ENCODE assay signal across 19 cellular contexts in the genomic region with DNA sequence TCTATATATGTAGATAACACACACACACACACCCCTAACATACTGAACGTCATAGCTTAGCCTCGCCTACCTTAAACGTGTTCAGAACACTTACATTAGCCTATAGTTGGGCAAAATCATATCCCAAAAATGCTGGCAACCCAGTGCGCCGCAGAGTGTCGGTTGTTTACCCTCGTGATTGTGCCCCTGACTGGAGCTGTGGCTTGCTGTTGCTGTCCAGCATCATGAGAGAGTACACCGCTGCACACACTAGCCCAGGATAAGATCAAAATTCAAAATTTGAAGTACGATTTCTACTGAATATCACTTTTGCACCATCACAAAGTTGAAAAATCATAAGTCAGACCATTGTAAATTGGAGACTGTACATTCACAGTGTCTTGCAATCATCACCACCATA.
A peak's percentile ranks its signal among the peaks of the same experiment; 100 is the strongest.
DNase-seq lines count a peak whose midpoint lies in the region; ATAC-seq and TF ChIP-seq lines count a peak whose summit lies in the region.
"Had no signal": no experiment of that assay in that cellular context is flagged by ENCODE, and none has a peak within 500 bp of the region (broad histone marks: within the 10 kb centered on the region; RNA-seq: fewer than 3 reads in every experiment).

No MANE protein-coding gene starts in this region.

- no peak overlapping the region for H3K27ac ChIP-seq in CD8-positive, alpha-beta T cell (ENCODE audit: low read depth, low read length)
- no peak overlapping the region for H3K27ac ChIP-seq in left ventricle myocardium inferior (replicated peaks)

- H3K4me3 Mint-ChIP-seq in Calu3 (ENCODE audit: low read depth, unreplicated experiment) (no peak overlapping the region), neural crest cell (no peak overlapping the region)
- no peak overlapping the region for H3K4me3 Mint-ChIP-seq in CD8-positive, alpha-beta T cell
- H3K4me3 Mint-ChIP-seq: CD4-positive, alpha-beta memory T cell; GM23338; H9; HFFc6 had no signal

- H3K27ac Mint-ChIP-seq in Calu3 (ENCODE audit: unreplicated experiment) = peak overlapping the region; percentile 87
- H3K27ac Mint-ChIP-seq in neural crest cell (ENCODE audit: unreplicated experiment) = peak overlapping the region; percentile 38
- H3K27ac Mint-ChIP-seq in CD8-positive, alpha-beta T cell = no peak overlapping the region
- H3K27ac Mint-ChIP-seq: CD4-positive, alpha-beta memory T cell; GM23338; H9; HFFc6 had no signal

- TF ChIP-seq CTCF in Calu3 (IDR thresholded peaks at IDR 0.05; ENCODE audit: unreplicated experiment) (no peak), neural crest cell (conservative IDR thresholded peaks at IDR 0.05) (no peak), left ventricle myocardium inferior (IDR thresholded peaks at IDR 0.05; ENCODE audit: borderline replicate concordance) (no peak)
- no peak for TF ChIP-seq CTCF in CD8-positive, alpha-beta T cell (IDR thresholded peaks at IDR 0.05)

- no TSS peak for BruUV-seq in Calu3 (replicated peaks; lab: Mats Ljungman, UMichigan)

- H3K9me3 Mint-ChIP-seq in Calu3 (ENCODE audit: low read depth, unreplicated experiment) (no peaks in the 10 kb centered on the region), neural crest cell (no peaks in the 10 kb centered on the region)
- no peaks in the 10 kb centered on the region for H3K9me3 Mint-ChIP-seq in CD8-positive, alpha-beta T cell
- H3K9me3 Mint-ChIP-seq: CD4-positive, alpha-beta memory T cell; GM23338; H9 had no signal

- no peak for DNase-seq in Calu3
- peak; percentile 6 for DNase-seq in ecto neural progenitor cell (ENCODE audit: low spot score)
- DNase-seq in neural crest cell (ENCODE audit: low read depth, low spot score) = no peak
- no peak for DNase-seq in inferior parietal cortex (ENCODE audit: extremely low spot score)
- DNase-seq in CD8-positive, alpha-beta T cell = no peak
- no peak for DNase-seq in left ventricle myocardium inferior
- DNase-seq: 8988T; C1 segment of cervical spinal cord; Caco-2; CD4-positive, alpha-beta memory T cell; DMS 273 treated with DMSO at 0.1 percent for 48 hours; DMS79; EL; GDM1; H9; HFFc6 had no signal

- no peaks in the 10 kb centered on the region for H3K36me3 ChIP-seq in CD8-positive, alpha-beta T cell (ENCODE audit: insufficient read depth, low read length)
- no peaks in the 10 kb centered on the region for H3K36me3 ChIP-seq in left ventricle myocardium inferior

- no peak for ATAC-seq in CD8-positive, alpha-beta T cell
- ATAC-seq: GM12878, GM23338, HCT116 had no signal

- H3K4me1 ChIP-seq in CD8-positive, alpha-beta T cell (ENCODE audit: insufficient read depth, low read length) = no peaks in the 10 kb centered on the region
- peaks cover 21% of the 10 kb centered on the region for H3K4me1 ChIP-seq in left ventricle myocardium inferior

- no peaks in the 10 kb centered on the region for H3K27me3 ChIP-seq in CD8-positive, alpha-beta T cell (ENCODE audit: insufficient read depth, low read length)
- no peaks in the 10 kb centered on the region for H3K27me3 ChIP-seq in left ventricle myocardium inferior (ENCODE audit: low read depth)

- CTCF ChIA-PET in Calu3 (lab: Charles Lee) = interaction anchor here (0.6 to 1.7 kb wide), 6 partner anchors 9 to 204 kb away, joined by 3 to 9 read pairs (median 3); partner anchors contain the start of gene PGBD5
- CTCF ChIA-PET in CD8-positive, alpha-beta T cell (lab: Charles Lee) = no interaction called here

- H3K4me1 Mint-ChIP-seq in Calu3 (ENCODE audit: low read depth, unreplicated experiment) = peaks cover 62% of the 10 kb centered on the region
- H3K4me1 Mint-ChIP-seq in neural crest cell = peaks cover 17% of the 10 kb centered on the region
- no peaks in the 10 kb centered on the region for H3K4me1 Mint-ChIP-seq in CD8-positive, alpha-beta T cell (ENCODE audit: low read depth)
- H3K4me1 Mint-ChIP-seq: CD4-positive, alpha-beta memory T cell had no signal

- H3K36me3 Mint-ChIP-seq in Calu3 (ENCODE audit: insufficient read depth, unreplicated experiment) = peaks cover 19% of the 10 kb centered on the region
- no peaks in the 10 kb centered on the region for H3K36me3 Mint-ChIP-seq in neural crest cell (ENCODE audit: low read depth)
- no peaks in the 10 kb centered on the region for H3K36me3 Mint-ChIP-seq in CD8-positive, alpha-beta T cell
- H3K36me3 Mint-ChIP-seq: CD4-positive, alpha-beta memory T cell had no signal

- H3K9me3 ChIP-seq in CD8-positive, alpha-beta T cell (ENCODE audit: low read length) = no peaks in the 10 kb centered on the region
- no peaks in the 10 kb centered on the region for H3K9me3 ChIP-seq in left ventricle myocardium inferior (replicated peaks)
- H3K9me3 ChIP-seq: Caco-2 had no signal

- POLR2A ChIA-PET in CD8-positive, alpha-beta T cell (lab: Charles Lee) = no interaction called here

- intact Hi-C loops in Calu3 (cut with micrococcal nuclease; ENCODE audit: unreplicated experiment) = loop anchor here (5.0 kb wide), 2 partner anchors 52 to 147 kb away; no protein-coding TSS in a partner anchor
- intact Hi-C loops in CD8-positive, alpha-beta T cell (cut with DNase I, micrococcal nuclease) = no loop called here
- intact Hi-C loops in left ventricle myocardium inferior (cut with micrococcal nuclease) = no loop called here

- H3K27me3 Mint-ChIP-seq in Calu3 (ENCODE audit: unreplicated experiment) = no peaks in the 10 kb centered on the region
- H3K27me3 Mint-ChIP-seq in neural crest cell (ENCODE audit: low read depth) = peaks cover 2% of the 10 kb centered on the region
- H3K27me3 Mint-ChIP-seq in CD8-positive, alpha-beta T cell (ENCODE audit: low read depth) = peaks cover 40% of the 10 kb centered on the region

- no peak overlapping the region for H3K4me3 ChIP-seq in CD8-positive, alpha-beta T cell (ENCODE audit: low read depth, low read length)
- no peak overlapping the region for H3K4me3 ChIP-seq in left ventricle myocardium inferior
- H3K4me3 ChIP-seq: GM12878, GM23338 had no signal
